ENCODE assay signal across 34 cellular contexts in genomic region chr9:130356033-130356432, GRCh38.
"Had no signal": no experiment of that assay in that cellular context is flagged by ENCODE, and none has a peak within 500 bp of the region (broad histone marks: within the 10 kb centered on the region; RNA-seq: fewer than 3 reads in every experiment).

No MANE protein-coding gene starts in this region.

- H3K4me3 ChIP-seq: colonic mucosa had no signal

- DNase-seq: activated B cell treated with CpG ODN at 0.5 μM for 24 hours; activated CD4-positive, alpha-beta T cell treated with anti-CD3 and anti-CD28 coated beads for 48 hours; activated CD4-positive, alpha-beta T cell treated with anti-CD3 and anti-CD28 coated beads, Interleukin-2, amount 50 U/mL, for 1 hour; activated CD4-positive, alpha-beta T cell treated with anti-CD3 and anti-CD28 coated beads, Interleukin-2, amount 50 U/mL, for 48 hours; activated CD8-positive, alpha-beta memory T cell treated with anti-CD3 and anti-CD28 coated beads, Interleukin-2, amount 10 ng/mL, durations not matched to agents 7 days and 5 days; activated CD8-positive, alpha-beta memory T cell treated with anti-CD3 and anti-CD28 coated beads, Interleukin-2, amount 50 U/mL, for 4 hours; activated CD8-positive, alpha-beta T cell treated with anti-CD3 and anti-CD28 coated beads, Interleukin-2, amount 10 ng/mL, durations not matched to agents 7 days and 5 days; activated effector memory CD4-positive, alpha-beta T cell treated with anti-CD3 and anti-CD28 coated beads, Interleukin-2, amount 50 U/mL, for 16 hours; activated naive CD4-positive, alpha-beta T cell treated with anti-CD3 and anti-CD28 coated beads for 36 hours; activated naive CD8-positive, alpha-beta T cell treated with anti-CD3 and anti-CD28 coated beads, Interleukin-2, amount 10 ng/mL, durations not matched to agents 7 days and 5 days; activated T-cell treated with anti-CD3 and anti-CD28 coated beads, Interleukin-2, amount 50 U/mL, for 1 hour; activated T-cell treated with anti-CD3 and anti-CD28 coated beads, Interleukin-2, amount 50 U/mL, for 48 hours; amniotic stem cell; anterior cingulate cortex; brain microvascular endothelial cell; caudate nucleus; colonic mucosa; effector memory CD4-positive, alpha-beta T cell; endodermal cell; foreskin fibroblast; head of caudate nucleus; T-helper 1 cell; T-helper 17 cell; T1000; WERI-Rb-1 had no signal

- H3K27ac Mint-ChIP-seq: activated B cell treated with CpG ODN at 0.5 μM for 24 hours; activated CD8-positive, alpha-beta memory T cell treated with anti-CD3 and anti-CD28 coated beads, Interleukin-2, amount 10 ng/mL, durations not matched to agents 7 days and 5 days; activated CD8-positive, alpha-beta T cell treated with anti-CD3 and anti-CD28 coated beads, Interleukin-2, amount 10 ng/mL, durations not matched to agents 7 days and 5 days; activated naive CD4-positive, alpha-beta T cell treated with anti-CD3 and anti-CD28 coated beads for 36 hours; activated naive CD4-positive, alpha-beta T cell treated with anti-CD3 and anti-CD28 coated beads, Interleukin-2, amount 50 U/mL, for 24 hours; activated naive CD8-positive, alpha-beta T cell treated with anti-CD3 and anti-CD28 coated beads, Interleukin-2, amount 10 ng/mL, durations not matched to agents 7 days and 5 days; activated T-helper 1 cell treated with anti-CD3 and anti-CD28 coated beads, Interleukin-12 subunit alpha, Interleukin-12 subunit beta, Interleukin-2, Interleukin-4 antibody, amounts not matched to agents 30 ng/mL and 10 ng/mL and 1 ng/mL, durations not matched to agents 14 hours and 24 hours and 36 hours; activated T-helper 2 cell treated with anti-CD3 and anti-CD28 coated beads, Interferon-gamma antibody, Interleukin-2, Interleukin-4, amounts not matched to agents 10 μg/mL and 5 μg/mL and 100 μg/mL, durations not matched to agents 14 hours and 24 hours and 36 hours; endodermal cell; T-helper 17 cell; T-helper 2 cell treated with Interferon-gamma antibody and Interleukin-4, amounts not matched to agents 5 μg/mL and 100 μg/mL, for 36 hours had no signal

- H3K27me3 Mint-ChIP-seq: activated B cell treated with CpG ODN at 0.5 μM for 24 hours; activated CD8-positive, alpha-beta memory T cell treated with anti-CD3 and anti-CD28 coated beads, Interleukin-2, amount 10 ng/mL, durations not matched to agents 7 days and 5 days; activated naive CD4-positive, alpha-beta T cell treated with anti-CD3 and anti-CD28 coated beads, Interleukin-2, amount 50 U/mL, for 24 hours had no signal

- H3K36me3 ChIP-seq: brain microvascular endothelial cell, colonic mucosa, WERI-Rb-1 had no signal

- H3K27me3 ChIP-seq: colonic mucosa had no signal

- H3K9me3 Mint-ChIP-seq: activated B cell treated with CpG ODN at 0.5 μM for 24 hours; activated naive CD4-positive, alpha-beta T cell treated with anti-CD3 and anti-CD28 coated beads for 36 hours; activated naive CD4-positive, alpha-beta T cell treated with anti-CD3 and anti-CD28 coated beads, Interleukin-2, amount 50 U/mL, for 24 hours; activated naive CD8-positive, alpha-beta T cell treated with anti-CD3 and anti-CD28 coated beads, Interleukin-2, amount 10 ng/mL, durations not matched to agents 7 days and 5 days; activated T-helper 1 cell treated with anti-CD3 and anti-CD28 coated beads, Interleukin-12 subunit alpha, Interleukin-12 subunit beta, Interleukin-2, Interleukin-4 antibody, amounts not matched to agents 30 ng/mL and 10 ng/mL and 1 ng/mL, durations not matched to agents 14 hours and 24 hours and 36 hours; activated T-helper 2 cell treated with anti-CD3 and anti-CD28 coated beads, Interferon-gamma antibody, Interleukin-2, Interleukin-4, amounts not matched to agents 10 μg/mL and 5 μg/mL and 100 μg/mL, durations not matched to agents 14 hours and 24 hours and 36 hours; endodermal cell; T-helper 2 cell treated with Interferon-gamma antibody and Interleukin-4, amounts not matched to agents 5 μg/mL and 100 μg/mL, for 36 hours had no signal

- H3K4me1 Mint-ChIP-seq: activated CD8-positive, alpha-beta memory T cell treated with anti-CD3 and anti-CD28 coated beads, Interleukin-2, amount 10 ng/mL, durations not matched to agents 7 days and 5 days; activated naive CD4-positive, alpha-beta T cell treated with anti-CD3 and anti-CD28 coated beads, Interleukin-2, amount 50 U/mL, for 24 hours; activated naive CD8-positive, alpha-beta T cell treated with anti-CD3 and anti-CD28 coated beads, Interleukin-2, amount 10 ng/mL, durations not matched to agents 7 days and 5 days; endodermal cell had no signal

- H3K9me3 ChIP-seq: colonic mucosa had no signal

- H3K27ac ChIP-seq: brain microvascular endothelial cell, colonic mucosa, WERI-Rb-1 had no signal

- ATAC-seq: activated CD4-positive, CD25-positive, alpha-beta regulatory T cell treated with anti-CD3 and anti-CD28 coated beads, Interleukin-2, amount 50 U/mL, for 24 hours; activated CD8-positive, alpha-beta memory T cell treated with anti-CD3 and anti-CD28 coated beads, Interleukin-2, amount 10 ng/mL, durations not matched to agents 7 days and 5 days; activated CD8-positive, alpha-beta T cell treated with anti-CD3 and anti-CD28 coated beads, Interleukin-2, amount 10 ng/mL, durations not matched to agents 7 days and 5 days; esophagus mucosa; T-helper 17 cell had no signal

- H3K4me3 Mint-ChIP-seq: activated B cell treated with CpG ODN at 0.5 μM for 24 hours; activated CD8-positive, alpha-beta memory T cell treated with anti-CD3 and anti-CD28 coated beads, Interleukin-2, amount 10 ng/mL, durations not matched to agents 7 days and 5 days; activated CD8-positive, alpha-beta T cell treated with anti-CD3 and anti-CD28 coated beads, Interleukin-2, amount 10 ng/mL, durations not matched to agents 7 days and 5 days; activated naive CD4-positive, alpha-beta T cell treated with anti-CD3 and anti-CD28 coated beads for 36 hours; activated naive CD4-positive, alpha-beta T cell treated with anti-CD3 and anti-CD28 coated beads, Interleukin-2, amount 50 U/mL, for 24 hours; activated naive CD8-positive, alpha-beta T cell treated with anti-CD3 and anti-CD28 coated beads, Interleukin-2, amount 10 ng/mL, durations not matched to agents 7 days and 5 days; activated T-helper 1 cell treated with anti-CD3 and anti-CD28 coated beads, Interleukin-12 subunit alpha, Interleukin-12 subunit beta, Interleukin-2, Interleukin-4 antibody, amounts not matched to agents 30 ng/mL and 10 ng/mL and 1 ng/mL, durations not matched to agents 14 hours and 24 hours and 36 hours; endodermal cell; T-helper 17 cell; T-helper 2 cell treated with Interferon-gamma antibody and Interleukin-4, amounts not matched to agents 5 μg/mL and 100 μg/mL, for 36 hours had no signal

- FAIRE-seq: astrocyte, bronchial epithelial cell, frontal cortex had no signal

- H3K4me1 ChIP-seq: colonic mucosa had no signal

- H3K36me3 Mint-ChIP-seq: activated CD8-positive, alpha-beta memory T cell treated with anti-CD3 and anti-CD28 coated beads, Interleukin-2, amount 10 ng/mL, durations not matched to agents 7 days and 5 days; activated naive CD4-positive, alpha-beta T cell treated with anti-CD3 and anti-CD28 coated beads, Interleukin-2, amount 50 U/mL, for 24 hours; activated naive CD8-positive, alpha-beta T cell treated with anti-CD3 and anti-CD28 coated beads, Interleukin-2, amount 10 ng/mL, durations not matched to agents 7 days and 5 days had no signal
